1 cellular context compared by ENCODE assay signal in the genomic region with DNA sequence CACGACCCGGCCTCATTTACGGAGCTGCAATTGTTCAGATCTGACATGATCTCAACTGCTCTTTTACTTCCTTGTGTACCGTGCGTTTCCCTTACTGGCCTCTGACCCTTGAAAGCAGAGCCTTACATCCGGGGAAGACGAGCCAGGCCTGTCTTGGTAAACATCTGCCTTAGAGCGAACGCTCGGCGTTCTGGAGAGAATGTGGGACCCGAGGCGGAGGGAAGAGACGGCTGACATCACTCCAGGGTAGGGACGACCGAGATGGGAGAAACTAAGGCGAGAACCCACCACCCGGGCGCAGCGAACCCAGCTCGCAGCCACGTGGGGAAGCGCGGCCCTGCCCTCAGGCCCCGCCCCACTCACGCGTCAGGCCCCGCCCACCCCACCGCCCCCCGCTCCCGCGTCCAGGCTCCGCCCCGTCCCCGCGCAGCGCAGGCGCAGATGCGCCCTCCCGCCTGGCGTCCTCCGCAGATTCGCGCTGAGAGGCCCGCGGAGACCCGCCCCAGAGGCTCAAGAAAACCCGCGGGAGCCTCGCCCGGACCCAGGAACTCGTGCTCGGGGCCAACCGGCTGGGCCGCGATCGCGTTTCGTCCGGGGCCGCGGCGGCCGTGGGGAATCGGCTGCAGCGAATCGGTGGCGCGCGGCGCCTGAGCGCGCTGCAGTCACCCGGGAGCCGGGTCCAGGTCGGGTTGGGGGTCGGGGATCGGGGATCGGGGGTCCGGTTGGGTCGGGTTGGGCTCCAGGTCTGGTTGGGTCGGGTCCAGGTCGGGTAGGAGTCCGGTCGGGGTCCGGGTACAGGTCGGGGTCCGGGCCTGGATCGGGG.
TF ChIP-seq lines count a peak whose summit lies in the region.

A gene (plus strand): TSS at position 438 of the 823 bp plus-strand sequence. CDS start 922 bp downstream, outside the sequence.

TF ChIP-seq in WTC11, 78 proteins besides CTCF, POLR2A, EP300 and RAD21 (continued from another document and continues in another):
- TF ChIP-seq, protein P1, sequence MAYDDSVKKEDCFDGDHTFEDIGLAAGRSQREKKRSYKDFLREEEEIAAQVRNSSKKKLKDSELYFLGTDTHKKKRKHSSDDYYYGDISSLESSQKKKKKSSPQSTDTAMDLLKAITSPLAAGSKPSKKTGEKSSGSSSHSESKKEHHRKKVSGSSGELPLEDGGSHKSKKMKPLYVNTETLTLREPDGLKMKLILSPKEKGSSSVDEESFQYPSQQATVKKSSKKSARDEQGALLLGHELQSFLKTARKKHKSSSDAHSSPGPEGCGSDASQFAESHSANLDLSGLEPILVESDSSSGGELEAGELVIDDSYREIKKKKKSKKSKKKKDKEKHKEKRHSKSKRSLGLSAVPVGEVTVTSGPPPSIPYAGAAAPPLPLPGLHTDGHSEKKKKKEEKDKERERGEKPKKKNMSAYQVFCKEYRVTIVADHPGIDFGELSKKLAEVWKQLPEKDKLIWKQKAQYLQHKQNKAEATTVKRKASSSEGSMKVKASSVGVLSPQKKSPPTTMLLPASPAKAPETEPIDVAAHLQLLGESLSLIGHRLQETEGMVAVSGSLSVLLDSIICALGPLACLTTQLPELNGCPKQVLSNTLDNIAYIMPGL (CRISPR knock-in tag; IDR thresholded peaks at IDR 0.05), result peak; percentile 73; the same call in 1 of the 2 replicates
- TF ChIP-seq ESRRA (CRISPR knock-in tag; IDR thresholded peaks at IDR 0.05; ENCODE audit: borderline replicate concordance) (no peak), SOX15 (CRISPR knock-in tag; IDR thresholded peaks at IDR 0.05) (no peak), ZNF317 (CRISPR knock-in tag; IDR thresholded peaks at IDR 0.05; ENCODE audit: borderline replicate concordance, low read depth) (no peak), RORB (CRISPR knock-in tag; IDR thresholded peaks at IDR 0.05) (no peak), HMGA2 (CRISPR knock-in tag; IDR thresholded peaks at IDR 0.05) (no peak), GRHL2 (CRISPR knock-in tag; IDR thresholded peaks at IDR 0.05; ENCODE audit: insufficient replicate concordance, severe bottlenecking) (no peak), ZNF416 (CRISPR knock-in tag; IDR thresholded peaks at IDR 0.05) (no peak), FOXJ3 (CRISPR knock-in tag; IDR thresholded peaks at IDR 0.05; ENCODE audit: borderline replicate concordance) (no peak), ZNF423 (CRISPR knock-in tag; IDR thresholded peaks at IDR 0.05) (no peak), ZNF671 (CRISPR knock-in tag; IDR thresholded peaks at IDR 0.05) (no peak), ZBTB21 (CRISPR knock-in tag; IDR thresholded peaks at IDR 0.05; ENCODE audit: borderline replicate concordance) (no peak), NFATC4 (CRISPR knock-in tag; IDR thresholded peaks at IDR 0.05) (no peak), RELA (CRISPR knock-in tag; IDR thresholded peaks at IDR 0.05; ENCODE audit: borderline replicate concordance) (no peak), FOXP1 (CRISPR knock-in tag; IDR thresholded peaks at IDR 0.05; ENCODE audit: borderline replicate concordance) (peak; percentile 30; the same call in 1 of the 2 replicates), IRF2 (CRISPR knock-in tag; IDR thresholded peaks at IDR 0.05; ENCODE audit: borderline replicate concordance, low read depth) (no peak), OVOL2 (CRISPR knock-in tag; IDR thresholded peaks at IDR 0.05; ENCODE audit: borderline replicate concordance) (no peak), ATF1 (CRISPR knock-in tag; IDR thresholded peaks at IDR 0.05) (no peak), ETV6 (CRISPR knock-in tag; IDR thresholded peaks at IDR 0.05) (no peak), MXD4 (CRISPR knock-in tag; IDR thresholded peaks at IDR 0.05; ENCODE audit: borderline replicate concordance) (no peak), SP1 (CRISPR knock-in tag; conservative IDR thresholded peaks at IDR 0.05) (peak; percentile 43; the same call in 1 of the 2 replicates), NFE2L1 (CRISPR knock-in tag; IDR thresholded peaks at IDR 0.05) (0 out of 2 replicates have a peak, but pooled peaks have one; percentile 41), ZNF232 (CRISPR knock-in tag; IDR thresholded peaks at IDR 0.05) (no peak)
- TF ChIP-seq, protein P2, sequence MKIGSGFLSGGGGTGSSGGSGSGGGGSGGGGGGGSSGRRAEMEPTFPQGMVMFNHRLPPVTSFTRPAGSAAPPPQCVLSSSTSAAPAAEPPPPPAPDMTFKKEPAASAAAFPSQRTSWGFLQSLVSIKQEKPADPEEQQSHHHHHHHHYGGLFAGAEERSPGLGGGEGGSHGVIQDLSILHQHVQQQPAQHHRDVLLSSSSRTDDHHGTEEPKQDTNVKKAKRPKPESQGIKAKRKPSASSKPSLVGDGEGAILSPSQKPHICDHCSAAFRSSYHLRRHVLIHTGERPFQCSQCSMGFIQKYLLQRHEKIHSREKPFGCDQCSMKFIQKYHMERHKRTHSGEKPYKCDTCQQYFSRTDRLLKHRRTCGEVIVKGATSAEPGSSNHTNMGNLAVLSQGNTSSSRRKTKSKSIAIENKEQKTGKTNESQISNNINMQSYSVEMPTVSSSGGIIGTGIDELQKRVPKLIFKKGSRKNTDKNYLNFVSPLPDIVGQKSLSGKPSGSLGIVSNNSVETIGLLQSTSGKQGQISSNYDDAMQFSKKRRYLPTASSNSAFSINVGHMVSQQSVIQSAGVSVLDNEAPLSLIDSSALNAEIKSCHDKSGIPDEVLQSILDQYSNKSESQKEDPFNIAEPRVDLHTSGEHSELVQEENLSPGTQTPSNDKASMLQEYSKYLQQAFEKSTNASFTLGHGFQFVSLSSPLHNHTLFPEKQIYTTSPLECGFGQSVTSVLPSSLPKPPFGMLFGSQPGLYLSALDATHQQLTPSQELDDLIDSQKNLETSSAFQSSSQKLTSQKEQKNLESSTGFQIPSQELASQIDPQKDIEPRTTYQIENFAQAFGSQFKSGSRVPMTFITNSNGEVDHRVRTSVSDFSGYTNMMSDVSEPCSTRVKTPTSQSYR (CRISPR knock-in tag; IDR thresholded peaks at IDR 0.05), result no peak
- TF ChIP-seq, protein P3, sequence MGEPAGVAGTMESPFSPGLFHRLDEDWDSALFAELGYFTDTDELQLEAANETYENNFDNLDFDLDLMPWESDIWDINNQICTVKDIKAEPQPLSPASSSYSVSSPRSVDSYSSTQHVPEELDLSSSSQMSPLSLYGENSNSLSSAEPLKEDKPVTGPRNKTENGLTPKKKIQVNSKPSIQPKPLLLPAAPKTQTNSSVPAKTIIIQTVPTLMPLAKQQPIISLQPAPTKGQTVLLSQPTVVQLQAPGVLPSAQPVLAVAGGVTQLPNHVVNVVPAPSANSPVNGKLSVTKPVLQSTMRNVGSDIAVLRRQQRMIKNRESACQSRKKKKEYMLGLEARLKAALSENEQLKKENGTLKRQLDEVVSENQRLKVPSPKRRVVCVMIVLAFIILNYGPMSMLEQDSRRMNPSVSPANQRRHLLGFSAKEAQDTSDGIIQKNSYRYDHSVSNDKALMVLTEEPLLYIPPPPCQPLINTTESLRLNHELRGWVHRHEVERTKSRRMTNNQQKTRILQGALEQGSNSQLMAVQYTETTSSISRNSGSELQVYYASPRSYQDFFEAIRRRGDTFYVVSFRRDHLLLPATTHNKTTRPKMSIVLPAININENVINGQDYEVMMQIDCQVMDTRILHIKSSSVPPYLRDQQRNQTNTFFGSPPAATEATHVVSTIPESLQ (CRISPR knock-in tag; IDR thresholded peaks at IDR 0.05), result no peak
- TF ChIP-seq, protein P4, sequence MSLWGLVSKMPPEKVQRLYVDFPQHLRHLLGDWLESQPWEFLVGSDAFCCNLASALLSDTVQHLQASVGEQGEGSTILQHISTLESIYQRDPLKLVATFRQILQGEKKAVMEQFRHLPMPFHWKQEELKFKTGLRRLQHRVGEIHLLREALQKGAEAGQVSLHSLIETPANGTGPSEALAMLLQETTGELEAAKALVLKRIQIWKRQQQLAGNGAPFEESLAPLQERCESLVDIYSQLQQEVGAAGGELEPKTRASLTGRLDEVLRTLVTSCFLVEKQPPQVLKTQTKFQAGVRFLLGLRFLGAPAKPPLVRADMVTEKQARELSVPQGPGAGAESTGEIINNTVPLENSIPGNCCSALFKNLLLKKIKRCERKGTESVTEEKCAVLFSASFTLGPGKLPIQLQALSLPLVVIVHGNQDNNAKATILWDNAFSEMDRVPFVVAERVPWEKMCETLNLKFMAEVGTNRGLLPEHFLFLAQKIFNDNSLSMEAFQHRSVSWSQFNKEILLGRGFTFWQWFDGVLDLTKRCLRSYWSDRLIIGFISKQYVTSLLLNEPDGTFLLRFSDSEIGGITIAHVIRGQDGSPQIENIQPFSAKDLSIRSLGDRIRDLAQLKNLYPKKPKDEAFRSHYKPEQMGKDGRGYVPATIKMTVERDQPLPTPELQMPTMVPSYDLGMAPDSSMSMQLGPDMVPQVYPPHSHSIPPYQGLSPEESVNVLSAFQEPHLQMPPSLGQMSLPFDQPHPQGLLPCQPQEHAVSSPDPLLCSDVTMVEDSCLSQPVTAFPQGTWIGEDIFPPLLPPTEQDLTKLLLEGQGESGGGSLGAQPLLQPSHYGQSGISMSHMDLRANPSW (CRISPR knock-in tag; conservative IDR thresholded peaks at IDR 0.05; ENCODE audit: low read depth), result no peak
- TF ChIP-seq, protein P5, sequence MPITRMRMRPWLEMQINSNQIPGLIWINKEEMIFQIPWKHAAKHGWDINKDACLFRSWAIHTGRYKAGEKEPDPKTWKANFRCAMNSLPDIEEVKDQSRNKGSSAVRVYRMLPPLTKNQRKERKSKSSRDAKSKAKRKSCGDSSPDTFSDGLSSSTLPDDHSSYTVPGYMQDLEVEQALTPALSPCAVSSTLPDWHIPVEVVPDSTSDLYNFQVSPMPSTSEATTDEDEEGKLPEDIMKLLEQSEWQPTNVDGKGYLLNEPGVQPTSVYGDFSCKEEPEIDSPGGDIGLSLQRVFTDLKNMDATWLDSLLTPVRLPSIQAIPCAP (CRISPR knock-in tag; IDR thresholded peaks at IDR 0.05), result no peak; the same call in 1 of the 2 replicates
- TF ChIP-seq, protein P6, sequence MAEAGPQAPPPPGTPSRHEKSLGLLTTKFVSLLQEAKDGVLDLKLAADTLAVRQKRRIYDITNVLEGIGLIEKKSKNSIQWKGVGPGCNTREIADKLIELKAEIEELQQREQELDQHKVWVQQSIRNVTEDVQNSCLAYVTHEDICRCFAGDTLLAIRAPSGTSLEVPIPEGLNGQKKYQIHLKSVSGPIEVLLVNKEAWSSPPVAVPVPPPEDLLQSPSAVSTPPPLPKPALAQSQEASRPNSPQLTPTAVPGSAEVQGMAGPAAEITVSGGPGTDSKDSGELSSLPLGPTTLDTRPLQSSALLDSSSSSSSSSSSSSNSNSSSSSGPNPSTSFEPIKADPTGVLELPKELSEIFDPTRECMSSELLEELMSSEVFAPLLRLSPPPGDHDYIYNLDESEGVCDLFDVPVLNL (CRISPR knock-in tag; IDR thresholded peaks at IDR 0.05; ENCODE audit: borderline replicate concordance, low read depth), result no peak
- TF ChIP-seq, protein P7, sequence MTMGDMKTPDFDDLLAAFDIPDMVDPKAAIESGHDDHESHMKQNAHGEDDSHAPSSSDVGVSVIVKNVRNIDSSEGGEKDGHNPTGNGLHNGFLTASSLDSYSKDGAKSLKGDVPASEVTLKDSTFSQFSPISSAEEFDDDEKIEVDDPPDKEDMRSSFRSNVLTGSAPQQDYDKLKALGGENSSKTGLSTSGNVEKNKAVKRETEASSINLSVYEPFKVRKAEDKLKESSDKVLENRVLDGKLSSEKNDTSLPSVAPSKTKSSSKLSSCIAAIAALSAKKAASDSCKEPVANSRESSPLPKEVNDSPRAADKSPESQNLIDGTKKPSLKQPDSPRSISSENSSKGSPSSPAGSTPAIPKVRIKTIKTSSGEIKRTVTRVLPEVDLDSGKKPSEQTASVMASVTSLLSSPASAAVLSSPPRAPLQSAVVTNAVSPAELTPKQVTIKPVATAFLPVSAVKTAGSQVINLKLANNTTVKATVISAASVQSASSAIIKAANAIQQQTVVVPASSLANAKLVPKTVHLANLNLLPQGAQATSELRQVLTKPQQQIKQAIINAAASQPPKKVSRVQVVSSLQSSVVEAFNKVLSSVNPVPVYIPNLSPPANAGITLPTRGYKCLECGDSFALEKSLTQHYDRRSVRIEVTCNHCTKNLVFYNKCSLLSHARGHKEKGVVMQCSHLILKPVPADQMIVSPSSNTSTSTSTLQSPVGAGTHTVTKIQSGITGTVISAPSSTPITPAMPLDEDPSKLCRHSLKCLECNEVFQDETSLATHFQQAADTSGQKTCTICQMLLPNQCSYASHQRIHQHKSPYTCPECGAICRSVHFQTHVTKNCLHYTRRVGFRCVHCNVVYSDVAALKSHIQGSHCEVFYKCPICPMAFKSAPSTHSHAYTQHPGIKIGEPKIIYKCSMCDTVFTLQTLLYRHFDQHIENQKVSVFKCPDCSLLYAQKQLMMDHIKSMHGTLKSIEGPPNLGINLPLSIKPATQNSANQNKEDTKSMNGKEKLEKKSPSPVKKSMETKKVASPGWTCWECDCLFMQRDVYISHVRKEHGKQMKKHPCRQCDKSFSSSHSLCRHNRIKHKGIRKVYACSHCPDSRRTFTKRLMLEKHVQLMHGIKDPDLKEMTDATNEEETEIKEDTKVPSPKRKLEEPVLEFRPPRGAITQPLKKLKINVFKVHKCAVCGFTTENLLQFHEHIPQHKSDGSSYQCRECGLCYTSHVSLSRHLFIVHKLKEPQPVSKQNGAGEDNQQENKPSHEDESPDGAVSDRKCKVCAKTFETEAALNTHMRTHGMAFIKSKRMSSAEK (CRISPR knock-in tag; IDR thresholded peaks at IDR 0.05; ENCODE audit: borderline replicate concordance), result no peak
- TF ChIP-seq, protein P8, sequence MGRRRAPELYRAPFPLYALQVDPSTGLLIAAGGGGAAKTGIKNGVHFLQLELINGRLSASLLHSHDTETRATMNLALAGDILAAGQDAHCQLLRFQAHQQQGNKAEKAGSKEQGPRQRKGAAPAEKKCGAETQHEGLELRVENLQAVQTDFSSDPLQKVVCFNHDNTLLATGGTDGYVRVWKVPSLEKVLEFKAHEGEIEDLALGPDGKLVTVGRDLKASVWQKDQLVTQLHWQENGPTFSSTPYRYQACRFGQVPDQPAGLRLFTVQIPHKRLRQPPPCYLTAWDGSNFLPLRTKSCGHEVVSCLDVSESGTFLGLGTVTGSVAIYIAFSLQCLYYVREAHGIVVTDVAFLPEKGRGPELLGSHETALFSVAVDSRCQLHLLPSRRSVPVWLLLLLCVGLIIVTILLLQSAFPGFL (CRISPR knock-in tag; IDR thresholded peaks at IDR 0.05; ENCODE audit: borderline replicate concordance), result no peak
- TF ChIP-seq, protein P9, sequence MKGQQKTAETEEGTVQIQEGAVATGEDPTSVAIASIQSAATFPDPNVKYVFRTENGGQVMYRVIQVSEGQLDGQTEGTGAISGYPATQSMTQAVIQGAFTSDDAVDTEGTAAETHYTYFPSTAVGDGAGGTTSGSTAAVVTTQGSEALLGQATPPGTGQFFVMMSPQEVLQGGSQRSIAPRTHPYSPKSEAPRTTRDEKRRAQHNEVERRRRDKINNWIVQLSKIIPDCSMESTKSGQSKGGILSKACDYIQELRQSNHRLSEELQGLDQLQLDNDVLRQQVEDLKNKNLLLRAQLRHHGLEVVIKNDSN (CRISPR knock-in tag; IDR thresholded peaks at IDR 0.05), result peak; percentile 61
- TF ChIP-seq, protein P10, sequence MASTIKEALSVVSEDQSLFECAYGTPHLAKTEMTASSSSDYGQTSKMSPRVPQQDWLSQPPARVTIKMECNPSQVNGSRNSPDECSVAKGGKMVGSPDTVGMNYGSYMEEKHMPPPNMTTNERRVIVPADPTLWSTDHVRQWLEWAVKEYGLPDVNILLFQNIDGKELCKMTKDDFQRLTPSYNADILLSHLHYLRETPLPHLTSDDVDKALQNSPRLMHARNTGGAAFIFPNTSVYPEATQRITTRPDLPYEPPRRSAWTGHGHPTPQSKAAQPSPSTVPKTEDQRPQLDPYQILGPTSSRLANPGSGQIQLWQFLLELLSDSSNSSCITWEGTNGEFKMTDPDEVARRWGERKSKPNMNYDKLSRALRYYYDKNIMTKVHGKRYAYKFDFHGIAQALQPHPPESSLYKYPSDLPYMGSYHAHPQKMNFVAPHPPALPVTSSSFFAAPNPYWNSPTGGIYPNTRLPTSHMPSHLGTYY (CRISPR knock-in tag; IDR thresholded peaks at IDR 0.05), result no peak
